Comparison of ENCODE assay signal across 22 cellular contexts in the genomic region with DNA sequence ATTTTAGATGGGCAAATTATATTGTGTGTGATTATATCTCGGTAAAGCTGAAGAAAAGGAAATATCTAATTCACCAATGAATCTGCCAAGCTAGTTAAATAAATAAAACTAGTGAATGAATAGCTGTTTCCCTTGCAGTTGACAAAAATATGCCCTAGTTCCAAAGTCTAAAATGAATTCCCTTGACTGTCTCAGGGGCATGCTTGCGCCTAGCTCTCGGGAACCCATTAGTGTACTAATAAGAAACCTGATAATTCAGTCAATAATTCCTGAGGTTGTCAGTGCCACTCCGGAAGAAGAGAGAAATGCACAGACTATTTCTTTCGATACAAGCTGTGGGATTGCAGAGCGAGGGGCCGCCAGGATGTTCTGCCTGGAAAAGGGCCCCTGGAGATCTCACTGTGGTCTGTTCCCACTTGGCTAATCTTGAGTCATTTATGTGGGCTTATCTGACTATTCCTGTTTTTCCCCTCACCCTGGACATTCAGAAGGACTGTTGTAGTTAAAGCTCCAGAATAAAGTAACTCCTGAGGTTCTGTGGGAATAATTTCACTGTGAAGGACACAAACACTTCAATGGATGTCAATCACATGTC. TPM values are rescaled to one million over a fixed set of nuclear protein-coding genes. Genes with fewer than 3 reads are reported as not detected.
DNase-seq lines count a peak whose midpoint lies in the region; FAIRE-seq and TF ChIP-seq lines count a peak whose summit lies in the region.
"Had no signal": no experiment of that assay in that cellular context is flagged by ENCODE, and none has a peak within 500 bp of the region (broad histone marks: within the 10 kb centered on the region; RNA-seq: fewer than 3 reads in every experiment).

No MANE protein-coding gene starts in this region.

- FAIRE-seq in kidney (lab: Jason Lieb, UNC) = no peak
- FAIRE-seq: G401.6, GM12878 had no signal

- H3K4me1 Mint-ChIP-seq in nephron (no peaks in the 10 kb centered on the region), progenitor cell of endocrine pancreas (ENCODE audit: low read depth) (peaks cover 16% of the 10 kb centered on the region), chondrocyte (ENCODE audit: low read depth) (no peaks in the 10 kb centered on the region)

- H3K36me3 Mint-ChIP-seq in nephron (ENCODE audit: low read depth) (no peaks in the 10 kb centered on the region), progenitor cell of endocrine pancreas (ENCODE audit: insufficient read depth) (peaks cover 2% of the 10 kb centered on the region), chondrocyte (ENCODE audit: low read depth) (no peaks in the 10 kb centered on the region)

- H3K27ac ChIP-seq in cardiac muscle cell = peak overlapping the region; percentile 65
- no peak overlapping the region for H3K27ac ChIP-seq in right atrium auricular region
- peak overlapping the region; percentile 7 to 78 for H3K27ac ChIP-seq in kidney (ENCODE audit: low read depth in 2 of 2, low read length in 2 of 2)
- H3K27ac ChIP-seq: 22Rv1, BLaER1, GM23248, KMS-11, SK-N-MC had no signal

- H3K4me3 ChIP-seq in cardiac muscle cell = no peak overlapping the region
- H3K4me3 ChIP-seq in right atrium auricular region = no peak overlapping the region
- no peak overlapping the region for H3K4me3 ChIP-seq in kidney (ENCODE audit: low read length in 2 of 2)
- H3K4me3 ChIP-seq: BLaER1, GM12878, GM23248, SK-N-MC had no signal

- no peaks in the 10 kb centered on the region for H3K9me3 ChIP-seq in cardiac muscle cell (ENCODE audit: low read depth)
- H3K9me3 ChIP-seq in right atrium auricular region = no peaks in the 10 kb centered on the region
- H3K9me3 ChIP-seq in kidney (ENCODE audit: control insufficient read depth in 1 of 2, low read length in 2 of 2) = no peaks in the 10 kb centered on the region
- H3K9me3 ChIP-seq: BLaER1 had no signal

- DNase-seq in cardiac muscle cell (ENCODE audit: low read depth in 1 of 2, low spot score in 1 of 2) (peak; percentile 39 to 52), right atrium auricular region (ENCODE audit: low spot score) (no peak), kidney (no peak), SK-N-DZ (ENCODE audit: low spot score) (no peak), C1 segment of cervical spinal cord (lab: John Stamatoyannopoulos, UW) (no peak), progenitor cell of endocrine pancreas (ENCODE audit: low spot score, unreplicated experiment) (no peak), chondrocyte (ENCODE audit: low spot score) (no peak)
- DNase-seq: DMS79 treated with DMSO at 0.1 percent for 48 hours, GM23248, NCI-H1048, NCI-H1436 treated with DMSO at 0.1 percent for 48 hours, NCI-H2029 treated with DMSO at 0.1 percent for 48 hours, NCI-H2171 treated with DMSO at 0.1 percent for 48 hours, NCI-H510A, NCI-H82 had no signal

- H3K4me1 ChIP-seq in cardiac muscle cell (ENCODE audit: low read depth) = peaks cover 33% of the 10 kb centered on the region
- H3K4me1 ChIP-seq in right atrium auricular region = peaks cover 0 to 7% of the 10 kb centered on the region in 2 donors
- peaks cover 7 to 16% of the 10 kb centered on the region in 2 donors for H3K4me1 ChIP-seq in kidney (ENCODE audit: control insufficient read depth in 1 of 2, insufficient read depth in 1 of 2, low read depth in 1 of 2, low read length in 2 of 2)
- H3K4me1 ChIP-seq: BLaER1 had no signal

- no peaks in the 10 kb centered on the region for H3K27me3 ChIP-seq in cardiac muscle cell
- no peaks in the 10 kb centered on the region for H3K27me3 ChIP-seq in right atrium auricular region
- H3K27me3 ChIP-seq: BLaER1 had no signal

- no peaks in the 10 kb centered on the region for H3K27me3 Mint-ChIP-seq in nephron (ENCODE audit: low read depth)
- H3K27me3 Mint-ChIP-seq in progenitor cell of endocrine pancreas = no peaks in the 10 kb centered on the region
- no peaks in the 10 kb centered on the region for H3K27me3 Mint-ChIP-seq in chondrocyte (ENCODE audit: low read depth)

- intact Hi-C loops in kidney (cut with DNase I) = no loop called here

- no peak overlapping the region for H3K4me3 Mint-ChIP-seq in nephron
- no peak overlapping the region for H3K4me3 Mint-ChIP-seq in progenitor cell of endocrine pancreas (ENCODE audit: low read depth)
- H3K4me3 Mint-ChIP-seq in chondrocyte (ENCODE audit: unreplicated experiment) = no peak overlapping the region

- H3K27ac Mint-ChIP-seq in nephron (peak overlapping the region; percentile 42 to 74 (median 60)), progenitor cell of endocrine pancreas (no peak overlapping the region), chondrocyte (ENCODE audit: unreplicated experiment) (no peak overlapping the region)

- TF ChIP-seq CTCF in cardiac muscle cell (IDR thresholded peaks at IDR 0.05; ENCODE audit: low read depth, low read length) (no peak), right atrium auricular region (IDR thresholded peaks at IDR 0.05) (no peak), kidney (IDR thresholded peaks at IDR 0.05; ENCODE audit: borderline replicate concordance, extremely low read depth, insufficient read depth) (no peak), nephron (IDR thresholded peaks at IDR 0.05; ENCODE audit: unreplicated experiment in 3 of 3) (no peak), progenitor cell of endocrine pancreas (IDR thresholded peaks at IDR 0.05; ENCODE audit: unreplicated experiment) (no peak), chondrocyte (IDR thresholded peaks at IDR 0.05) (no peak)

- peaks cover 2% of the 10 kb centered on the region for H3K9me3 Mint-ChIP-seq in nephron
- H3K9me3 Mint-ChIP-seq in progenitor cell of endocrine pancreas (ENCODE audit: low read depth) = peaks cover 2% of the 10 kb centered on the region
- H3K9me3 Mint-ChIP-seq in chondrocyte (ENCODE audit: low read depth) = peaks cover 2% of the 10 kb centered on the region

- H3K36me3 ChIP-seq in cardiac muscle cell (no peaks in the 10 kb centered on the region), right atrium auricular region (no peaks in the 10 kb centered on the region), kidney (ENCODE audit: control insufficient read depth in 1 of 2, insufficient read depth in 2 of 2, low read length in 2 of 2) (no peaks in the 10 kb centered on the region)
- H3K36me3 ChIP-seq: BLaER1 had no signal

- H3K9ac ChIP-seq in kidney (ENCODE audit: low read length in 2 of 2) = no peak overlapping the region
- H3K9ac ChIP-seq: BLaER1, GM23248, KMS-11 had no signal

RNA-seq across cellular contexts. Expression of gene LARP1, which starts 56.4 kb away (rescaled TPM):
- 70.6 and 97.8 TPM in 2 replicates for total RNA-seq in cardiac muscle cell
- 40.7 and 57.6 TPM in 2 replicates for polyA plus RNA-seq in cardiac muscle cell
- 10 to 100 TPM; 92.4 to 98.1 TPM for total RNA-seq in right atrium auricular region
- total RNA-seq in kidney = 155 TPM
- 25.2 TPM for polyA plus RNA-seq in kidney (ENCODE audit: insufficient read depth, low read depth, low replicate concordance)
- polyA plus RNA-seq in SK-N-DZ (2014; cell fraction: cytosol; rRNA removed) = 89.5 and 92.3 TPM in 2 replicates
- polyA plus RNA-seq in SK-N-DZ (2014; cell fraction: nucleus; rRNA removed) = 82.9 and 128 TPM in 2 replicates
- 225 and 234 TPM in 2 replicates for total RNA-seq in progenitor cell of endocrine pancreas
- total RNA-seq in chondrocyte = 225 to 272 TPM (median 258 TPM) in 3 replicates

Comparison
In these comparisons a context has a peak if more than half of its experiments do, and no peak if none do; other contexts are left out.
1. DNase-seq: peak in cardiac muscle cell (2 of 2); none in right atrium auricular region (single experiment), kidney (single experiment), SK-N-DZ (single experiment), C1 segment of cervical spinal cord (0 of 14), progenitor cell of endocrine pancreas (single experiment) and chondrocyte (single experiment).
2. H3K27ac ChIP-seq: peak in cardiac muscle cell (single experiment) and kidney (2 of 2); none in right atrium auricular region (0 of 2).
3. H3K27ac Mint-ChIP-seq: peak in nephron (3 of 3); none in progenitor cell of endocrine pancreas (single experiment) and chondrocyte (single experiment).